In genomic region chr1:84883286-84883685, GRCh38 we compare ENCODE assay signal across 24 cellular contexts. TPM values are rescaled to one million over a fixed set of nuclear protein-coding genes. Genes with fewer than 3 reads are reported as not detected.
DNase-seq lines count a peak whose midpoint lies in the region; ATAC-seq, FAIRE-seq and TF ChIP-seq lines count a peak whose summit lies in the region.
"Had no signal": no experiment of that assay in that cellular context is flagged by ENCODE, and none has a peak within 500 bp of the region (broad histone marks: within the 10 kb centered on the region; RNA-seq: fewer than 3 reads in every experiment).

No MANE protein-coding gene starts in this region.

- no peaks in the 10 kb centered on the region for H3K9me3 Mint-ChIP-seq in HFFc6

- H3K4me1 ChIP-seq in right lobe of liver = no peaks in the 10 kb centered on the region
- no peaks in the 10 kb centered on the region for H3K4me1 ChIP-seq in effector memory CD4-positive, alpha-beta T cell (ENCODE audit: control insufficient read depth, insufficient read depth, low read length, poor library complexity, severe bottlenecking)

- no peaks in the 10 kb centered on the region for H3K9me3 ChIP-seq in right lobe of liver
- no peaks in the 10 kb centered on the region for H3K9me3 ChIP-seq in effector memory CD4-positive, alpha-beta T cell (ENCODE audit: control insufficient read depth, low read length)

- H3K4me3 ChIP-seq in choroid plexus epithelial cell (ENCODE audit: low read depth, low read length) (no peak overlapping the region), right lobe of liver (no peak overlapping the region)
- H3K4me3 ChIP-seq in effector memory CD4-positive, alpha-beta T cell (ENCODE audit: insufficient read depth, low read depth, low read length, poor library complexity, severe bottlenecking) = no peak overlapping the region

- no peaks in the 10 kb centered on the region for H3K36me3 Mint-ChIP-seq in HFFc6 (ENCODE audit: low read depth)
- H3K36me3 Mint-ChIP-seq: activated naive CD4-positive, alpha-beta T cell treated with anti-CD3 and anti-CD28 coated beads, Interleukin-2, amount 50 U/mL, for 72 hours had no signal

- no peaks in the 10 kb centered on the region for H3K27me3 ChIP-seq in right lobe of liver
- H3K27me3 ChIP-seq in effector memory CD4-positive, alpha-beta T cell (replicated peaks; ENCODE audit: control insufficient read depth, insufficient read depth, low read length, poor library complexity, severe bottlenecking) = no peaks in the 10 kb centered on the region

- ATAC-seq in right lobe of liver = no peak
- ATAC-seq: activated CD4-positive, alpha-beta T cell treated with anti-CD3 and anti-CD28 coated beads for 36 hours; activated naive CD4-positive, alpha-beta T cell treated with anti-CD3 and anti-CD28 coated beads, Interleukin-2, amount 50 U/mL, for 72 hours; left lobe of liver had no signal

- peaks cover 48% of the 10 kb centered on the region for H3K4me1 Mint-ChIP-seq in HFFc6 (ENCODE audit: low read depth)
- H3K4me1 Mint-ChIP-seq: activated CD4-positive, alpha-beta T cell treated with anti-CD3 and anti-CD28 coated beads for 36 hours; endodermal cell; nephron had no signal

- H3K27me3 Mint-ChIP-seq in HFFc6 (ENCODE audit: insufficient read depth) = peaks cover 5% of the 10 kb centered on the region; the same call in 1 of the 2 replicates
- H3K27me3 Mint-ChIP-seq: activated CD4-positive, alpha-beta T cell treated with anti-CD3 and anti-CD28 coated beads for 36 hours; CD4-positive, alpha-beta memory T cell had no signal

- no peaks in the 10 kb centered on the region for H3K36me3 ChIP-seq in right lobe of liver
- H3K36me3 ChIP-seq in effector memory CD4-positive, alpha-beta T cell (ENCODE audit: control insufficient read depth, insufficient read depth, low read length) = no peaks in the 10 kb centered on the region

- intact Hi-C loops in right lobe of liver (cut with DNase I) (no loop called here), posterior vena cava (cut with DNase I) (no loop called here)

- H3K27ac ChIP-seq in right lobe of liver = no peak overlapping the region
- no peak overlapping the region for H3K27ac ChIP-seq in effector memory CD4-positive, alpha-beta T cell (ENCODE audit: insufficient read depth, low read length, poor library complexity, severe bottlenecking)

- peak overlapping the region; percentile 51; the same call in 1 of the 2 replicates for H3K27ac Mint-ChIP-seq in HFFc6
- H3K27ac Mint-ChIP-seq: activated CD4-positive, alpha-beta T cell treated with anti-CD3 and anti-CD28 coated beads for 36 hours; activated naive CD4-positive, alpha-beta T cell treated with anti-CD3 and anti-CD28 coated beads, Interleukin-2, amount 50 U/mL, for 72 hours; CD4-positive, alpha-beta memory T cell; endodermal cell; H9; nephron had no signal

- peak overlapping the region; percentile 10; the same call in 1 of the 2 replicates for H3K4me3 Mint-ChIP-seq in HFFc6
- H3K4me3 Mint-ChIP-seq: activated CD4-positive, alpha-beta T cell treated with anti-CD3 and anti-CD28 coated beads for 36 hours; CD4-positive, alpha-beta memory T cell; endodermal cell; H9; nephron had no signal

- TF ChIP-seq CTCF in AG09319 (IDR thresholded peaks at IDR 0.05; ENCODE audit: low read depth, low read length) (no peak), HFFc6 (IDR thresholded peaks at IDR 0.05) (no peak), choroid plexus epithelial cell (conservative IDR thresholded peaks at IDR 0.05; ENCODE audit: low read depth, low read length) (no peak), right lobe of liver (IDR thresholded peaks at IDR 0.05) (no peak)

- DNase-seq in AG09319 (ENCODE audit: extremely low read depth, low read depth) (peak; percentile 20), HFFc6 (peak; percentile 21), choroid plexus epithelial cell (ENCODE audit: low read depth) (peak; percentile 35), iris pigment epithelial cell (ENCODE audit: low read depth) (peak; percentile 68), right lobe of liver (no peak), posterior vena cava (ENCODE audit: low spot score) (no peak), H54 (ENCODE audit: insufficient read length, low spot score) (no peak)
- no peak for DNase-seq in effector memory CD4-positive, alpha-beta T cell
- DNase-seq: ACHN; activated CD4-positive, alpha-beta T cell treated with anti-CD3 and anti-CD28 coated beads for 36 hours; CD4-positive, alpha-beta memory T cell; DMS153; endodermal cell; H9; midbrain; NCI-H1417; NCI-H2171; posterior cingulate gyrus; SHP77 treated with DMSO at 0.1 percent for 48 hours; stimulated activated naive CD4-positive, alpha-beta T cell treated with Interleukin-2 at 50 U/mL for 16 hours had no signal

- FAIRE-seq in H54 (lab: Jason Lieb, UNC) = no peak
- FAIRE-seq: GM12892 had no signal

- TF ChIP-seq POLR2A in right lobe of liver (IDR thresholded peaks at IDR 0.05) (no peak), H54 (IDR thresholded peaks at IDR 0.05; ENCODE audit: low read depth, low read length) (no peak)

RNA-seq across cellular contexts. Expression of gene LPAR3, which starts 9.7 kb away (rescaled TPM):
- 1 to 10 TPM in 5 of 6 experiments, under 1 TPM in 1; 0.28 to 3.1 (median 2.0) TPM for total RNA-seq in HFFc6 (2021; fragmentation: NEBNext Ultra II Directional; extraction: Animal tissue kit (Norgen Biotek cat#: 25700))
- total RNA-seq in right lobe of liver (under 1 TPM in 1 of 6 experiments, not detected in 5; 0.31 TPM), posterior vena cava (not detected)

Comparison
In these comparisons a context has a peak if more than half of its experiments do, and no peak if none do; other contexts are left out.
1. DNase-seq: peak in AG09319 (single experiment), HFFc6 (single experiment), choroid plexus epithelial cell (single experiment) and iris pigment epithelial cell (single experiment); none in right lobe of liver (0 of 3), effector memory CD4-positive, alpha-beta T cell (0 of 3), posterior vena cava (single experiment) and H54 (single experiment).